Comparison of ENCODE assay signal across 16 cellular contexts in the genomic region with DNA sequence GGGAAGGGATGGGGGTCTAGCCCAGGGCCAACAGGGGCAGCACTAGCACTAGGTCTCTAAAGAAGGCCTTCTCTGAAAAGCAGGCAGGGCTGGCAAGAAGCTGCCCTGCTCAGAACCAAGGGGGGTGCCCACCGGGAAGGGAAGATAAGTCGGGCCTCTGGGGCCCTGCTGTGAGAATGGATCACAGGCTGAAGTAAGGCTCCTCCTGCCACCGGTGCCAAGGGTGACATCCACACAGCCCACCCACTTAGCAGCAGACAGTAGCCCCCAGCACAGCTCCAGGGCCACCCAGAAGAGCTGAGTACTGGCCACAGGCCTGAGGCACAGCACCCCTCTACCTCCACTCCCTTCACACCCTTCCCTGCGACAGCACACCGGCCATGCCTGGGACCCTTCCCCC. TPM values are rescaled to one million over a fixed set of nuclear protein-coding genes. Genes with fewer than 3 reads are reported as not detected.
A peak's percentile ranks its signal among the peaks of the same experiment; 100 is the strongest.
DNase-seq lines count a peak whose midpoint lies in the region; ATAC-seq, FAIRE-seq and TF ChIP-seq lines count a peak whose summit lies in the region.
"Had no signal": no experiment of that assay in that cellular context is flagged by ENCODE, and none has a peak within 500 bp of the region (broad histone marks: within the 10 kb centered on the region; RNA-seq: fewer than 3 reads in every experiment).

No MANE protein-coding gene starts in this region.

- H3K4me3 ChIP-seq in HepG2 (replicated peaks in 1 of 3; ENCODE audit: insufficient read depth in 1 of 3, low read depth in 2 of 3, low read length in 3 of 3), result peak overlapping the region in 1 of 3 experiments; percentile 63; a peak in 1 of 6 replicates
- H3K4me3 ChIP-seq in smooth muscle cell, result no peak overlapping the region
- H3K4me3 ChIP-seq: BLaER1, thyroid gland had no signal

- H4K20me1 ChIP-seq in HepG2 (ENCODE audit: insufficient read depth, low read length), result peaks cover 20% of the 10 kb centered on the region; the same call in 1 of the 2 replicates
- H4K20me1 ChIP-seq in smooth muscle cell (ENCODE audit: low read depth), result peaks cover 92% of the 10 kb centered on the region

- H3K27ac Mint-ChIP-seq in HFFc6 (peak overlapping the region; percentile 73), T-helper 17 cell (peak overlapping the region; percentile 70)

- POLR2A ChIA-PET in HepG2 (lab: Yijun Ruan, JAX), result interaction anchor here (1.4 to 1.8 kb wide), 2 partner anchors 42 to 74 kb away, joined by 6 to 8 read pairs; partner anchors contain the start of gene KXD1

- H3K36me3 ChIP-seq in HepG2 (replicated peaks in 1 of 2; ENCODE audit: control insufficient read depth in 1 of 2, insufficient read depth in 2 of 2, low read length in 2 of 2) (no peaks in the 10 kb centered on the region; a peak in 1 of 5 replicates), smooth muscle cell (ENCODE audit: low read depth) (no peaks in the 10 kb centered on the region)
- H3K36me3 ChIP-seq: thyroid gland, WERI-Rb-1 had no signal

- TF ChIP-seq EP300 in HepG2 (IDR thresholded peaks at IDR 0.05; ENCODE audit: low read depth in 2 of 2, low read length in 2 of 2), result no peak
- no peak for TF ChIP-seq EP300 in HepG2 (CRISPR knock-in tag; IDR thresholded peaks at IDR 0.05; ENCODE audit: borderline replicate concordance)

- H3K4me2 ChIP-seq in HepG2 (ENCODE audit: low read depth, low read length) (peak overlapping the region; percentile 80), smooth muscle cell (no peak overlapping the region)
- H3K4me2 ChIP-seq: BLaER1 had no signal

- no peaks in the 10 kb centered on the region for H3K9me3 Mint-ChIP-seq in HFFc6
- H3K9me3 Mint-ChIP-seq: effector memory CD8-positive, alpha-beta T cell had no signal

- H3K4me1 Mint-ChIP-seq in HFFc6 (ENCODE audit: low read depth) (peaks cover 58% of the 10 kb centered on the region), T-helper 17 cell (peaks cover 47% of the 10 kb centered on the region)

- H3K27me3 Mint-ChIP-seq in HFFc6 (ENCODE audit: insufficient read depth) (peaks cover 2% of the 10 kb centered on the region; the same call in 1 of the 2 replicates), T-helper 17 cell (no peaks in the 10 kb centered on the region)
- H3K27me3 Mint-ChIP-seq: effector memory CD8-positive, alpha-beta T cell had no signal

- H3K79me2 ChIP-seq in HepG2 (ENCODE audit: insufficient read depth, low read length) (peaks cover 87% of the 10 kb centered on the region), smooth muscle cell (ENCODE audit: low read depth) (peaks cover 94% of the 10 kb centered on the region)

- no peak overlapping the region for H3K4me3 Mint-ChIP-seq in HFFc6
- peak overlapping the region; percentile 12 for H3K4me3 Mint-ChIP-seq in T-helper 17 cell

- intact Hi-C loops in HepG2 (cut with micrococcal nuclease; ENCODE audit: unreplicated experiment), result no loop called here

- peaks cover 5% of the 10 kb centered on the region for H3F3A ChIP-seq in smooth muscle cell (ENCODE audit: low read depth)

- CTCF ChIA-PET in HepG2 (lab: Yijun Ruan, JAX; ENCODE audit: low intra/inter-chr PET ratio, low total read pairs), result no interaction called here

- no peak for TF ChIP-seq POLR2A in HepG2 (IDR thresholded peaks at IDR 0.05; ENCODE audit: insufficient read depth in 1 of 2, low read depth in 2 of 2, low read length in 2 of 2)

- no peaks in the 10 kb centered on the region; a peak in 1 of 5 replicates for H3K27me3 ChIP-seq in HepG2 (ENCODE audit: control insufficient read depth in 1 of 2, insufficient read depth in 2 of 2, low read length in 2 of 2)
- no peaks in the 10 kb centered on the region for H3K27me3 ChIP-seq in smooth muscle cell (ENCODE audit: low read depth)
- H3K27me3 ChIP-seq: BLaER1, thyroid gland had no signal

- H3K27ac ChIP-seq in HepG2 (ENCODE audit: extremely low read length, insufficient read depth, low read length) (peak overlapping the region; percentile 94), smooth muscle cell (ENCODE audit: low read depth) (peak overlapping the region; percentile 94)
- H3K27ac ChIP-seq: BLaER1, WERI-Rb-1 had no signal

- DNase-seq in HFFc6 (no peak), T-helper 17 cell (no peak), HepG2 (ENCODE audit: low spot score) (no peak), smooth muscle cell (lab: John Stamatoyannopoulos, UW; ENCODE audit: unreplicated experiment) (no peak), kidney tubule cell (ENCODE audit: low spot score) (no peak), SHP77 (lab: John Stamatoyannopoulos, UW) (no peak), OCI-M1 (lab: John Stamatoyannopoulos, UW) (no peak)
- DNase-seq: cerebellar nuclear complex; effector memory CD8-positive, alpha-beta T cell; islet precursor cell; NCI-H1436; thyroid gland; WERI-Rb-1 had no signal

- FAIRE-seq in HepG2 (lab: Jason Lieb, UNC), result no peak
- FAIRE-seq: small intestine had no signal

- WGBS in HepG2 (ENCODE audit: low lambda C conversion rate), result 53% methylated on average over 4 of the region's 5 CpGs
- 94% methylated on average over 5 of the region's 5 CpGs for WGBS in smooth muscle cell (ENCODE audit: low lambda C conversion rate)

- H3K9ac ChIP-seq in HepG2 (ENCODE audit: insufficient read depth, low read depth, low read length) (peak overlapping the region; percentile 75), smooth muscle cell (ENCODE audit: low read depth) (no peak overlapping the region)
- H3K9ac ChIP-seq: BLaER1 had no signal

- no peak for TF ChIP-seq CTCF in HFFc6 (IDR thresholded peaks at IDR 0.05)
- TF ChIP-seq CTCF in HepG2 (CRISPR knock-in tag; IDR thresholded peaks at IDR 0.05), result no peak
- TF ChIP-seq CTCF in smooth muscle cell (IDR thresholded peaks at IDR 0.05; ENCODE audit: borderline replicate concordance, insufficient read depth, poor library complexity, severe bottlenecking), result no peak

- in situ Hi-C loops in HepG2 (cut with HindIII; ENCODE audit: extremely low pct_ligation_motif_present, low pct_unique_long_range_greater_than_20kb), result no loop called here

- ATAC-seq in T-helper 17 cell, result no peak
- no peak for ATAC-seq in HepG2
- ATAC-seq: effector memory CD8-positive, alpha-beta T cell; HCT116 had no signal

- H3K9me3 ChIP-seq in T-helper 17 cell (ENCODE audit: control insufficient read depth, low read length, poor library complexity, severe bottlenecking) (no peaks in the 10 kb centered on the region), HepG2 (ENCODE audit: low read length) (no peaks in the 10 kb centered on the region), smooth muscle cell (replicated peaks; ENCODE audit: low read depth) (no peaks in the 10 kb centered on the region)
- H3K9me3 ChIP-seq: BLaER1, thyroid gland had no signal

- H2AFZ ChIP-seq in HepG2 (ENCODE audit: low read length) (no peak overlapping the region), smooth muscle cell (ENCODE audit: low read depth) (no peak overlapping the region)

- no TSS peak for BruUV-seq in HepG2 (replicated peaks; lab: Mats Ljungman, UMichigan)

- peaks cover 4% of the 10 kb centered on the region for H3K36me3 Mint-ChIP-seq in HFFc6 (ENCODE audit: low read depth)
- no peaks in the 10 kb centered on the region for H3K36me3 Mint-ChIP-seq in T-helper 17 cell (ENCODE audit: low read depth)

- TF ChIP-seq RAD21 in HepG2 (CRISPR knock-in tag; IDR thresholded peaks at IDR 0.05), result no peak

- H3K4me1 ChIP-seq in HepG2 (ENCODE audit: insufficient read depth, low read length) (peaks cover 89% of the 10 kb centered on the region), smooth muscle cell (ENCODE audit: low read depth) (no peaks in the 10 kb centered on the region)

RNA-seq across cellular contexts. Expression of gene ELL, which starts 5.9 kb away (rescaled TPM):
- total RNA-seq in HFFc6 (2021; fragmentation: NEBNext Ultra II Directional; extraction: Animal tissue kit (Norgen Biotek cat#: 25700)), result 10 to 100 TPM; 15.7 to 17.8 (median 16.4) TPM
- 10 to 100 TPM; 51.0 to 62.8 TPM for total RNA-seq in T-helper 17 cell
- 3.2 and 3.7 TPM in 2 replicates for total RNA-seq in HepG2 (2016; rRNA removed; fragmentation: Illumina TruSeq; extraction: Trizol)
- total RNA-seq in HepG2 (2016; cell fraction: cytosol; rRNA removed; fragmentation: Illumina TruSeq; extraction: Trizol; ENCODE audit: low read depth), result 0.71 and 1.1 TPM in 2 replicates
- total RNA-seq in HepG2 (2016; cell fraction: insoluble cytoplasmic fraction; rRNA removed; fragmentation: Illumina TruSeq; extraction: Trizol), result 2.7 and 4.1 TPM in 2 replicates
- 2.3 and 2.5 TPM in 2 replicates for total RNA-seq in HepG2 (2016; cell fraction: membrane; rRNA removed; fragmentation: Illumina TruSeq; extraction: Trizol)
- 3.3 and 4.8 TPM in 2 replicates for total RNA-seq in HepG2 (2016; cell fraction: nucleus; rRNA removed; fragmentation: Illumina TruSeq; extraction: Trizol)
- polyA plus RNA-seq in HepG2 (2011; rRNA removed), result 5.4 and 5.8 TPM in 2 replicates
- polyA plus RNA-seq in HepG2 (2011; cell fraction: cytosol; rRNA removed), result 3.2 and 4.3 TPM in 2 replicates
- 27.1 and 34.7 TPM in 2 replicates for polyA plus RNA-seq in HepG2 (2011; cell fraction: nucleus; rRNA removed)
- 7.1 TPM in 2 replicates for polyA plus RNA-seq in HepG2 (2012)
- 0.20 and 0.33 TPM in 2 replicates for polyA plus RNA-seq in HepG2 (2016; cell fraction: cytosol; fragmentation: Illumina TruSeq; extraction: Trizol; ENCODE audit: low read depth)
- polyA plus RNA-seq in HepG2 (2016; cell fraction: insoluble cytoplasmic fraction; fragmentation: Illumina TruSeq; extraction: Trizol; ENCODE audit: low read depth), result 3.1 and 4.0 TPM in 2 replicates
- 1.0 and 1.1 TPM in 2 replicates for polyA plus RNA-seq in HepG2 (2016; cell fraction: membrane; fragmentation: Illumina TruSeq; extraction: Trizol; ENCODE audit: low read depth)
- polyA plus RNA-seq in HepG2 (2016; cell fraction: nucleus; fragmentation: Illumina TruSeq; extraction: Trizol; ENCODE audit: insufficient read depth, low read depth), result 5.1 and 5.2 TPM in 2 replicates
- polyA minus RNA-seq in HepG2 (2011; rRNA and poly(A)+ RNA removed; ENCODE audit: low replicate concordance), result 6.3 and 17.2 TPM in 2 replicates
- polyA minus RNA-seq in HepG2 (2011; cell fraction: cytosol; rRNA and poly(A)+ RNA removed), result 6.0 and 8.8 TPM in 2 replicates
- polyA minus RNA-seq in HepG2 (2011; cell fraction: nucleus; rRNA and poly(A)+ RNA removed), result 12.9 and 14.3 TPM in 2 replicates
- 10.5 and 12.8 TPM in 2 replicates for total RNA-seq in smooth muscle cell
- polyA plus RNA-seq in smooth muscle cell, result 15.2 and 31.7 TPM in 2 replicates

RNA-seq across cellular contexts. Expression of gene FKBP8, which starts 27.4 kb away (rescaled TPM):
- total RNA-seq in HFFc6 (2021; fragmentation: NEBNext Ultra II Directional; extraction: Animal tissue kit (Norgen Biotek cat#: 25700)), result 100 to 1,000 TPM; 229 to 284 (median 241) TPM
- total RNA-seq in T-helper 17 cell (100 to 1,000 TPM; 149 to 186 TPM), HepG2 (2016; rRNA removed; fragmentation: Illumina TruSeq; extraction: Trizol) (75.1 and 81.7 TPM in 2 replicates), smooth muscle cell (143 and 161 TPM in 2 replicates)
- 75.9 and 83.0 TPM in 2 replicates for total RNA-seq in HepG2 (2016; cell fraction: cytosol; rRNA removed; fragmentation: Illumina TruSeq; extraction: Trizol; ENCODE audit: low read depth)
- 78.1 and 87.6 TPM in 2 replicates for total RNA-seq in HepG2 (2016; cell fraction: insoluble cytoplasmic fraction; rRNA removed; fragmentation: Illumina TruSeq; extraction: Trizol)
- total RNA-seq in HepG2 (2016; cell fraction: membrane; rRNA removed; fragmentation: Illumina TruSeq; extraction: Trizol), result 92.2 and 111 TPM in 2 replicates
- 32.7 and 42.9 TPM in 2 replicates for total RNA-seq in HepG2 (2016; cell fraction: nucleus; rRNA removed; fragmentation: Illumina TruSeq; extraction: Trizol)
- polyA plus RNA-seq in HepG2 (2011; rRNA removed) (93.9 and 135 TPM in 2 replicates), smooth muscle cell (340 and 358 TPM in 2 replicates)
- polyA plus RNA-seq in HepG2 (2011; cell fraction: cytosol; rRNA removed), result 101 and 179 TPM in 2 replicates
- polyA plus RNA-seq in HepG2 (2011; cell fraction: nucleus; rRNA removed), result 159 and 173 TPM in 2 replicates
- polyA plus RNA-seq in HepG2 (2012), result 93.8 and 130 TPM in 2 replicates
- 84.6 and 95.1 TPM in 2 replicates for polyA plus RNA-seq in HepG2 (2016; cell fraction: cytosol; fragmentation: Illumina TruSeq; extraction: Trizol; ENCODE audit: low read depth)
- 107 and 111 TPM in 2 replicates for polyA plus RNA-seq in HepG2 (2016; cell fraction: insoluble cytoplasmic fraction; fragmentation: Illumina TruSeq; extraction: Trizol; ENCODE audit: low read depth)
- 117 and 126 TPM in 2 replicates for polyA plus RNA-seq in HepG2 (2016; cell fraction: membrane; fragmentation: Illumina TruSeq; extraction: Trizol; ENCODE audit: low read depth)
- polyA plus RNA-seq in HepG2 (2016; cell fraction: nucleus; fragmentation: Illumina TruSeq; extraction: Trizol; ENCODE audit: insufficient read depth, low read depth), result 80.5 and 87.9 TPM in 2 replicates
- polyA minus RNA-seq in HepG2 (2011; rRNA and poly(A)+ RNA removed; ENCODE audit: low replicate concordance), result 96.9 and 151 TPM in 2 replicates
- polyA minus RNA-seq in HepG2 (2011; cell fraction: cytosol; rRNA and poly(A)+ RNA removed), result 63.3 and 77.3 TPM in 2 replicates
- polyA minus RNA-seq in HepG2 (2011; cell fraction: nucleus; rRNA and poly(A)+ RNA removed), result 16.6 and 20.1 TPM in 2 replicates

RNA-seq across cellular contexts. Expression of gene KXD1, which starts 41.7 kb away (rescaled TPM):
- 100 to 1,000 TPM; 109 to 123 (median 115) TPM for total RNA-seq in HFFc6 (2021; fragmentation: NEBNext Ultra II Directional; extraction: Animal tissue kit (Norgen Biotek cat#: 25700))
- total RNA-seq in T-helper 17 cell, result 10 to 100 TPM; 69.6 to 78.5 TPM
- total RNA-seq in HepG2 (2016; rRNA removed; fragmentation: Illumina TruSeq; extraction: Trizol), result 44.6 and 53.1 TPM in 2 replicates
- total RNA-seq in HepG2 (2016; cell fraction: cytosol; rRNA removed; fragmentation: Illumina TruSeq; extraction: Trizol; ENCODE audit: low read depth), result 49.9 and 63.5 TPM in 2 replicates
- 46.0 and 46.4 TPM in 2 replicates for total RNA-seq in HepG2 (2016; cell fraction: insoluble cytoplasmic fraction; rRNA removed; fragmentation: Illumina TruSeq; extraction: Trizol)
- 90.1 and 104 TPM in 2 replicates for total RNA-seq in HepG2 (2016; cell fraction: membrane; rRNA removed; fragmentation: Illumina TruSeq; extraction: Trizol)
- total RNA-seq in HepG2 (2016; cell fraction: nucleus; rRNA removed; fragmentation: Illumina TruSeq; extraction: Trizol), result 20.4 and 21.0 TPM in 2 replicates
- polyA plus RNA-seq in HepG2 (2011; rRNA removed), result 143 and 160 TPM in 2 replicates
- 112 and 130 TPM in 2 replicates for polyA plus RNA-seq in HepG2 (2011; cell fraction: cytosol; rRNA removed)
- polyA plus RNA-seq in HepG2 (2011; cell fraction: nucleus; rRNA removed), result 122 and 125 TPM in 2 replicates
- 61.5 and 85.8 TPM in 2 replicates for polyA plus RNA-seq in HepG2 (2012)
- polyA plus RNA-seq in HepG2 (2016; cell fraction: cytosol; fragmentation: Illumina TruSeq; extraction: Trizol; ENCODE audit: low read depth), result 72.0 and 99.5 TPM in 2 replicates
- 68.6 and 76.3 TPM in 2 replicates for polyA plus RNA-seq in HepG2 (2016; cell fraction: insoluble cytoplasmic fraction; fragmentation: Illumina TruSeq; extraction: Trizol; ENCODE audit: low read depth)
- 121 and 126 TPM in 2 replicates for polyA plus RNA-seq in HepG2 (2016; cell fraction: membrane; fragmentation: Illumina TruSeq; extraction: Trizol; ENCODE audit: low read depth)
- polyA plus RNA-seq in HepG2 (2016; cell fraction: nucleus; fragmentation: Illumina TruSeq; extraction: Trizol; ENCODE audit: insufficient read depth, low read depth), result 62.9 and 64.5 TPM in 2 replicates
- polyA minus RNA-seq in HepG2 (2011; rRNA and poly(A)+ RNA removed; ENCODE audit: low replicate concordance), result 73.9 and 103 TPM in 2 replicates
- 43.1 and 52.2 TPM in 2 replicates for polyA minus RNA-seq in HepG2 (2011; cell fraction: cytosol; rRNA and poly(A)+ RNA removed)
- polyA minus RNA-seq in HepG2 (2011; cell fraction: nucleus; rRNA and poly(A)+ RNA removed), result 20.0 and 23.6 TPM in 2 replicates
- total RNA-seq in smooth muscle cell, result 75.4 and 104 TPM in 2 replicates
- polyA plus RNA-seq in smooth muscle cell, result 134 and 141 TPM in 2 replicates

RNA-seq across cellular contexts. Expression of gene UBA52, which starts 55.7 kb away (rescaled TPM):
- total RNA-seq in HFFc6 (2021; fragmentation: NEBNext Ultra II Directional; extraction: Animal tissue kit (Norgen Biotek cat#: 25700)), result 1,000 to 10,000 TPM; 1,140 to 1,305 (median 1,270) TPM
- total RNA-seq in T-helper 17 cell (1,000 to 10,000 TPM; 1,880 to 1,939 TPM), HepG2 (2016; rRNA removed; fragmentation: Illumina TruSeq; extraction: Trizol) (959 and 1,184 TPM in 2 replicates), smooth muscle cell (991 and 1,086 TPM in 2 replicates)
- total RNA-seq in HepG2 (2016; cell fraction: cytosol; rRNA removed; fragmentation: Illumina TruSeq; extraction: Trizol; ENCODE audit: low read depth), result 1,298 and 1,315 TPM in 2 replicates
- total RNA-seq in HepG2 (2016; cell fraction: insoluble cytoplasmic fraction; rRNA removed; fragmentation: Illumina TruSeq; extraction: Trizol), result 938 and 1,264 TPM in 2 replicates
- total RNA-seq in HepG2 (2016; cell fraction: membrane; rRNA removed; fragmentation: Illumina TruSeq; extraction: Trizol), result 1,565 and 1,724 TPM in 2 replicates
- 276 and 314 TPM in 2 replicates for total RNA-seq in HepG2 (2016; cell fraction: nucleus; rRNA removed; fragmentation: Illumina TruSeq; extraction: Trizol)
- polyA plus RNA-seq in HepG2 (2011; rRNA removed) (1,655 and 1,782 TPM in 2 replicates), smooth muscle cell (752 and 759 TPM in 2 replicates)
- 2,000 and 3,037 TPM in 2 replicates for polyA plus RNA-seq in HepG2 (2011; cell fraction: cytosol; rRNA removed)
- polyA plus RNA-seq in HepG2 (2011; cell fraction: nucleus; rRNA removed), result 482 and 607 TPM in 2 replicates
- 1,641 and 1,658 TPM in 2 replicates for polyA plus RNA-seq in HepG2 (2012)
- 1,864 and 1,905 TPM in 2 replicates for polyA plus RNA-seq in HepG2 (2016; cell fraction: cytosol; fragmentation: Illumina TruSeq; extraction: Trizol; ENCODE audit: low read depth)
- polyA plus RNA-seq in HepG2 (2016; cell fraction: insoluble cytoplasmic fraction; fragmentation: Illumina TruSeq; extraction: Trizol; ENCODE audit: low read depth), result 1,524 and 1,536 TPM in 2 replicates
- polyA plus RNA-seq in HepG2 (2016; cell fraction: membrane; fragmentation: Illumina TruSeq; extraction: Trizol; ENCODE audit: low read depth), result 2,008 and 2,053 TPM in 2 replicates
- polyA plus RNA-seq in HepG2 (2016; cell fraction: nucleus; fragmentation: Illumina TruSeq; extraction: Trizol; ENCODE audit: insufficient read depth, low read depth), result 658 and 675 TPM in 2 replicates
- polyA minus RNA-seq in HepG2 (2011; rRNA and poly(A)+ RNA removed; ENCODE audit: low replicate concordance), result 1,990 and 2,943 TPM in 2 replicates
- polyA minus RNA-seq in HepG2 (2011; cell fraction: cytosol; rRNA and poly(A)+ RNA removed), result 420 and 430 TPM in 2 replicates
- 113 and 142 TPM in 2 replicates for polyA minus RNA-seq in HepG2 (2011; cell fraction: nucleus; rRNA and poly(A)+ RNA removed)
